In the genomic region with DNA sequence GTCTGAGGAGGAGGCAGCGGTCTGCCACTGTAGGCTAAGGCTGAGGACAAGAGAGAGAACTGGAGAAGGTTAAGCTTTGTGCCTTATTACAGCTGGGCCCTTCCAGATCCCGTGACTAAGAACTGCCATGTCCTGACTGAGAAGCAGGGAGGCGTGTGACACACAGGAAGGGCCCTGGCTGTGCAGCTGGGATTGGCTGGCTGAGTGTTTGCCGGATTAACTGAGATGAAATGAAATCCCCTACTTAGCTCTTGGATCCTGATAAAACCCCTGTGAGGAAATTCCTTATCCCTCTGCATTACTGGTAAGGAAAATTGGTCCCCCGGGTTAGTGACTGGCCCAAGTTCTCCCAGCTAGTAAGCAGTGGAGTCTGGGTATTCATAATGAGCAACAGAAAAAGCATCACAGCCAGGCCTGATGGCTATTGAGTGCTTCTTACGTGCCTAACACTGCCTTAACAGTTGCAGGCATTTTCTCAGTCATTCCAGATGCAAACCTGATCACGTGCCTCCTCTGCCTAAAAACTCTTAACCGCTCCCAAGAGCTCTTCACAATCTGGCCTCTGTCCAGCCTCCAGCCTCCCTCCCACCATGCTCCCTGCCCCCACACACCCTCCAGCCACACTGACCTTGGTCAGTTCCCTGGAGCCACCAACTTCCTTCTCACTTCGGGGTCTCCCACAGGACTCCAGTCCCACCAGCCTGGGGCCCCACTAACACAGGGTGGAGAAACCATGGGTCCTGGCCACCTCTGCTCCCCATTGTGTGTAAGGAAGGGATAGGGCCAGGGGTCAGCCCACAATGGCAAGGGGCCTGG, we compare ENCODE assay signal across 8 cellular contexts. TPM values are rescaled to one million over a fixed set of nuclear protein-coding genes. Genes with fewer than 3 reads are reported as not detected.
A peak's percentile ranks its signal among the peaks of the same experiment; 100 is the strongest.
DNase-seq lines count a peak whose midpoint lies in the region; ATAC-seq and TF ChIP-seq lines count a peak whose summit lies in the region.
"Had no signal": no experiment of that assay in that cellular context is flagged by ENCODE, and none has a peak within 500 bp of the region (broad histone marks: within the 10 kb centered on the region; RNA-seq: fewer than 3 reads in every experiment).

No MANE protein-coding gene starts in this region.

- no peaks in the 10 kb centered on the region for H3K9me3 ChIP-seq in testis
- H3K9me3 ChIP-seq: thoracic aorta had no signal

- no peak for TF ChIP-seq CTCF in cardiac fibroblast (IDR thresholded peaks at IDR 0.05; ENCODE audit: low read depth, low read length)
- TF ChIP-seq CTCF in testis (IDR thresholded peaks at IDR 0.05): no peak

- H3K36me3 ChIP-seq in testis (ENCODE audit: low read depth, missing control alignments): no peaks in the 10 kb centered on the region
- H3K36me3 ChIP-seq: thoracic aorta had no signal

- TF ChIP-seq POLR2A in testis (IDR thresholded peaks at IDR 0.05): no peak

- H3K27ac ChIP-seq in testis: peak overlapping the region; percentile 65 to 72

- ATAC-seq in left lobe of liver (peak; percentile 53), GM21737 (IDR thresholded peaks at IDR 0.05; ENCODE audit: unreplicated experiment) (no peak)

- peaks cover 34% of the 10 kb centered on the region for H3K4me1 ChIP-seq in testis

- peak; percentile 29 to 41 for DNase-seq in NCI-H187 (lab: John Stamatoyannopoulos, UW)
- DNase-seq in cardiac fibroblast (ENCODE audit: low read depth in 2 of 2): peak; percentile 84 to 86
- DNase-seq in left lobe of liver (ENCODE audit: low spot score): no peak
- DNase-seq in testis: peak; percentile 74
- no peak for DNase-seq in SKM-1 treated with dmso at 0.1 percent for 144 hours (lab: John Stamatoyannopoulos, UW; ENCODE audit: unreplicated experiment)
- no peak for DNase-seq in ecto neural progenitor cell (ENCODE audit: low spot score)

- intact Hi-C loops in testis (cut with DNase I; ENCODE audit: low total_unique reads): no loop called here

- H3K27me3 ChIP-seq in testis: no peaks in the 10 kb centered on the region

- whole genome bisulfite sequencing in testis, 2 donors: 38 to 43% methylated on average over 9 of the region's 9 CpGs

- H3K4me3 ChIP-seq in cardiac fibroblast (replicated peaks in 1 of 2; ENCODE audit: low read depth in 2 of 2, low read length in 2 of 2): no peak overlapping the region
- no peak overlapping the region for H3K4me3 ChIP-seq in testis
- H3K4me3 ChIP-seq: thoracic aorta had no signal

RNA-seq across cellular contexts. Expression of a gene that starts 37.8 kb away (rescaled TPM):
- total RNA-seq in left lobe of liver: 9.3 TPM
- 1 to 10 TPM; 8.4 to 8.5 TPM for total RNA-seq in testis
- 9.8 TPM for polyA plus RNA-seq in testis (ENCODE audit: insufficient read depth, low read depth, low replicate concordance)

Comparison
In these comparisons a context has a peak if more than half of its experiments do, and no peak if none do; other contexts are left out.
1. DNase-seq: peak in NCI-H187 (2 of 2), cardiac fibroblast (2 of 2) and testis (single experiment); none in left lobe of liver (single experiment), SKM-1 treated with dmso at 0.1 percent for 144 hours (single experiment) and ecto neural progenitor cell (single experiment).